13 cellular contexts compared by ENCODE assay signal in the genomic region with DNA sequence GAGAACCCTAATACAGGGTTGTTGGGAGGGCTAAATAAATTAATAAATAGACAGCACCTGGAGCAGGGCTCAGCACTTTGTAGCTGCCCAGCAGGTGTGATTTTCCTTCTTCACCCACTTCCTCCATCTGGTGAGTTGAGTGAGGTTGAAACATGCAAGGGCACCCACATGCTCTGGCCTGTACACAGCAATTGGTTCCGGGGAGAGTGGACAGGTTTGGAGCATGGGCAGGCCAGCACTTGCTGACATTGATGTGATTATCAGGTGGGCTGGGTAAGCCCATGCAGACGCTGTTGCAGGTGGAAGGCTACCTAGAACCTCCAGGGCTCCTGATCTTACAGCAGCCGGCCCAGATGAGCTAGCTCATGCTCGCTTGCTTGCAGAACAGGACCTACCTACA. TPM values are rescaled to one million over a fixed set of nuclear protein-coding genes. Genes with fewer than 3 reads are reported as not detected.
A peak's percentile ranks its signal among the peaks of the same experiment; 100 is the strongest.
DNase-seq lines count a peak whose midpoint lies in the region; ATAC-seq, FAIRE-seq and TF ChIP-seq lines count a peak whose summit lies in the region.
"Had no signal": no experiment of that assay in that cellular context is flagged by ENCODE, and none has a peak within 500 bp of the region (broad histone marks: within the 10 kb centered on the region; RNA-seq: fewer than 3 reads in every experiment).

No MANE protein-coding gene starts in this region.

- H3F3A ChIP-seq in PC-3 (ENCODE audit: low read length, unreplicated experiment), result no peaks in the 10 kb centered on the region

- no peaks in the 10 kb centered on the region for H3K9me1 ChIP-seq in K562 (ENCODE audit: control insufficient read depth, insufficient read depth, low read length)

- H3K9ac ChIP-seq in K562 (ENCODE audit: insufficient read depth in 1 of 2, low read depth in 2 of 2, low read length in 2 of 2) (no peak overlapping the region), PC-3 (ENCODE audit: low read length) (no peak overlapping the region)

- ATAC-seq in K562 (no peak), natural killer cell (no peak), PC-3 (no peak)

- H3K4me1 ChIP-seq in K562 (replicated peaks in 1 of 2; ENCODE audit: control insufficient read depth in 2 of 2, insufficient read depth in 2 of 2, low read length in 2 of 2) (peaks cover 7 to 12% of the 10 kb centered on the region in 2 experiments; a peak in 4 of 5 replicates), PC-3 (ENCODE audit: insufficient read depth, low read length) (peaks cover 18% of the 10 kb centered on the region)
- H3K4me1 ChIP-seq: colonic mucosa had no signal

- H3K27ac Mint-ChIP-seq in natural killer cell, result peak overlapping the region; percentile 39 to 84

- no peak for TF ChIP-seq POLR2A in K562 (conservative IDR thresholded peaks at IDR 0.05)

- no peak overlapping the region for H3K27ac ChIP-seq in K562 (ENCODE audit: extremely low read depth, low read depth, low read length)
- H3K27ac ChIP-seq in PC-3 (ENCODE audit: low read length), result no peak overlapping the region

- TF ChIP-seq RAD21 in K562 (CRISPR knock-in tag; conservative IDR thresholded peaks at IDR 0.05 in 1 of 2, IDR thresholded peaks at IDR 0.05 in 1 of 2), result no peak

- no peaks in the 10 kb centered on the region for H3K27me3 Mint-ChIP-seq in natural killer cell (ENCODE audit: low read depth in 2 of 2)

- no peaks in the 10 kb centered on the region for H3K36me3 Mint-ChIP-seq in natural killer cell

- no peaks in the 10 kb centered on the region for H3K9me3 Mint-ChIP-seq in natural killer cell

- in situ Hi-C loops in K562 (cut with MboI), result no loop called here

- H3K4me3 ChIP-seq in K562 (no peak overlapping the region), PC-3 (ENCODE audit: low read length) (no peak overlapping the region)

- 91% methylated on average over 4 of the region's 4 CpGs for WGBS in K562 (ENCODE audit: insufficient coverage, low coverage, missing lambda C conversion rate)

- H3K4me1 Mint-ChIP-seq in natural killer cell, result peaks cover 13 to 23% of the 10 kb centered on the region in 2 donors

- no peak overlapping the region for H3K4me2 ChIP-seq in K562 (ENCODE audit: insufficient read depth, low read length)
- H3K4me2 ChIP-seq in PC-3 (ENCODE audit: low read length), result no peak overlapping the region

- CTCF ChIA-PET in K562 (lab: Yijun Ruan, JAX; ENCODE audit: low intra/inter-chr PET ratio) (no interaction called here), PC-3 (lab: Charles Lee) (no interaction called here)

- no TSS peak for BruUV-seq in K562 (replicated peaks; lab: Mats Ljungman, UMichigan)
- no TSS peak for BruUV-seq in PC-3 (replicated peaks; lab: Mats Ljungman, UMichigan)

- intact Hi-C loops in K562 (cut with micrococcal nuclease), result loop anchor here (10.0 kb wide), 2 partner anchors 115 to 145 kb away; a partner anchor contains a TSS
- intact Hi-C loops in natural killer cell (cut with micrococcal nuclease), result no loop called here
- intact Hi-C loops in PC-3 (cut with micrococcal nuclease), result loop anchor here (5.0 kb wide), 2 partner anchors 53 to 148 kb away; a partner anchor contains a TSS

- peak overlapping the region; percentile 99; the same call in 1 of the 2 replicates for H2AFZ ChIP-seq in K562 (ENCODE audit: low read depth, low read length)
- H2AFZ ChIP-seq in PC-3 (ENCODE audit: low read length), result no peak overlapping the region

- H3K79me2 ChIP-seq in K562 (ENCODE audit: control insufficient read depth, insufficient read depth, low read length), result peaks cover 20% of the 10 kb centered on the region
- peaks cover 35% of the 10 kb centered on the region for H3K79me2 ChIP-seq in PC-3 (ENCODE audit: low read length)

- H3K9me3 ChIP-seq in K562 (replicated peaks; ENCODE audit: control insufficient read depth, insufficient read depth, low read depth, low read length) (no peaks in the 10 kb centered on the region), PC-3 (ENCODE audit: low read length) (no peaks in the 10 kb centered on the region)
- H3K9me3 ChIP-seq: colonic mucosa, spleen, upper lobe of left lung had no signal

- FAIRE-seq in K562 (lab: Jason Lieb, UNC), result no peak
- FAIRE-seq: A204.1 had no signal

- H3K36me3 ChIP-seq in K562 (ENCODE audit: control insufficient read depth, insufficient read depth, low read length) (no peaks in the 10 kb centered on the region), PC-3 (ENCODE audit: low read depth, low read length) (no peaks in the 10 kb centered on the region)
- H3K36me3 ChIP-seq: colonic mucosa, spleen, upper lobe of left lung had no signal

- no peaks in the 10 kb centered on the region for H3K27me3 ChIP-seq in K562 (ENCODE audit: control insufficient read depth in 2 of 2, insufficient read depth in 2 of 2, low read length in 2 of 2)
- H3K27me3 ChIP-seq in PC-3 (ENCODE audit: low read length), result no peaks in the 10 kb centered on the region
- H3K27me3 ChIP-seq: colonic mucosa, spleen, upper lobe of left lung had no signal

- no peak for TF ChIP-seq EP300 in K562 (IDR thresholded peaks at IDR 0.05; ENCODE audit: low read length)

- H3K4me3 Mint-ChIP-seq in natural killer cell, result peak overlapping the region; percentile 90

- DNase-seq in NCI-H2196 (lab: John Stamatoyannopoulos, UW; ENCODE audit: unreplicated experiment) (peak; percentile 17), NCI-H2196 treated with DMSO at 0.1 percent for 48 hours (lab: John Stamatoyannopoulos, UW; ENCODE audit: unreplicated experiment) (no peak), HPDE6-E6E7 (ENCODE audit: extremely low spot score) (peak; percentile 15), K562 (ENCODE audit: extremely low read depth in 1 of 4, low spot score in 3 of 4) (no peak), natural killer cell (no peak), cerebellar cortex (ENCODE audit: low spot score) (no peak), NCI-H2081 (lab: John Stamatoyannopoulos, UW) (no peak), PC-3 (no peak)
- DNase-seq: colonic mucosa, SHP77, spleen, upper lobe of left lung had no signal

- POLR2A ChIA-PET in K562 (lab: Yijun Ruan, JAX) (interaction anchor here (1.4 to 2.1 kb wide), 2 partner anchors 9 to 15 kb away, joined by 3 to 8 read pairs; no protein-coding TSS in a partner anchor), PC-3 (lab: Charles Lee; ENCODE audit: unreplicated experiment) (no interaction called here)

- H3K9me2 ChIP-seq in PC-3 (replicated peaks; ENCODE audit: low read length), result no peaks in the 10 kb centered on the region

- TF ChIP-seq CTCF in K562 (IDR thresholded peaks at IDR 0.05 in 2 of 3, conservative IDR thresholded peaks at IDR 0.05 in 1 of 3; ENCODE audit: insufficient read depth in 2 of 3, low read depth in 1 of 3, low read length in 3 of 3) (no peak), natural killer cell (IDR thresholded peaks at IDR 0.05) (no peak), PC-3 (conservative IDR thresholded peaks at IDR 0.05; ENCODE audit: low read depth, low read length) (no peak)

- no peaks in the 10 kb centered on the region for H4K20me1 ChIP-seq in K562 (replicated peaks; ENCODE audit: control insufficient read depth, insufficient read depth, low read length)
- H4K20me1 ChIP-seq in PC-3 (ENCODE audit: low read length), result no peaks in the 10 kb centered on the region

TF ChIP-seq in K562, 482 proteins besides CTCF, POLR2A, EP300 and RAD21:
- TF ChIP-seq POLR2B (IDR thresholded peaks at IDR 0.05; ENCODE audit: low read depth, partially characterized antibody), result no peak
- TF ChIP-seq ZKSCAN8 (CRISPR knock-in tag; IDR thresholded peaks at IDR 0.05), result no peak
- TF ChIP-seq, protein P1, sequence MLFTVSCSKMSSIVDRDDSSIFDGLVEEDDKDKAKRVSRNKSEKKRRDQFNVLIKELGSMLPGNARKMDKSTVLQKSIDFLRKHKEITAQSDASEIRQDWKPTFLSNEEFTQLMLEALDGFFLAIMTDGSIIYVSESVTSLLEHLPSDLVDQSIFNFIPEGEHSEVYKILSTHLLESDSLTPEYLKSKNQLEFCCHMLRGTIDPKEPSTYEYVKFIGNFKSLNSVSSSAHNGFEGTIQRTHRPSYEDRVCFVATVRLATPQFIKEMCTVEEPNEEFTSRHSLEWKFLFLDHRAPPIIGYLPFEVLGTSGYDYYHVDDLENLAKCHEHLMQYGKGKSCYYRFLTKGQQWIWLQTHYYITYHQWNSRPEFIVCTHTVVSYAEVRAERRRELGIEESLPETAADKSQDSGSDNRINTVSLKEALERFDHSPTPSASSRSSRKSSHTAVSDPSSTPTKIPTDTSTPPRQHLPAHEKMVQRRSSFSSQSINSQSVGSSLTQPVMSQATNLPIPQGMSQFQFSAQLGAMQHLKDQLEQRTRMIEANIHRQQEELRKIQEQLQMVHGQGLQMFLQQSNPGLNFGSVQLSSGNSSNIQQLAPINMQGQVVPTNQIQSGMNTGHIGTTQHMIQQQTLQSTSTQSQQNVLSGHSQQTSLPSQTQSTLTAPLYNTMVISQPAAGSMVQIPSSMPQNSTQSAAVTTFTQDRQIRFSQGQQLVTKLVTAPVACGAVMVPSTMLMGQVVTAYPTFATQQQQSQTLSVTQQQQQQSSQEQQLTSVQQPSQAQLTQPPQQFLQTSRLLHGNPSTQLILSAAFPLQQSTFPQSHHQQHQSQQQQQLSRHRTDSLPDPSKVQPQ (CRISPR knock-in tag; IDR thresholded peaks at IDR 0.05; ENCODE audit: borderline replicate concordance), result no peak
- TF ChIP-seq BRD9 (IDR thresholded peaks at IDR 0.05; ENCODE audit: low read depth, partially characterized antibody), result no peak
- TF ChIP-seq NONO (IDR thresholded peaks at IDR 0.05; ENCODE audit: low read depth in 2 of 2, low read length in 1 of 2), result no peak
- no peak for TF ChIP-seq CTBP1 (IDR thresholded peaks at IDR 0.05; ENCODE audit: borderline replicate concordance)
TF ChIP-seq in K562: peak in this region for 0.

RNA-seq across cellular contexts. Expression of a gene that starts 1.3 kb away (rescaled TPM):
- total RNA-seq in K562 (2011; cell fraction: chromatin; rRNA removed; ENCODE audit: low replicate concordance), result 24.0 and 65.8 TPM in 2 replicates
- total RNA-seq in K562 (2011; cell fraction: nucleolus; rRNA removed), result 12.0 and 13.7 TPM in 2 replicates
- 31.4 and 57.9 TPM in 2 replicates for total RNA-seq in K562 (2011; cell fraction: nucleoplasm; rRNA removed)
- 6.4 and 6.8 TPM in 2 replicates for total RNA-seq in K562 (2014; rRNA removed)
- 7.0 and 7.6 TPM in 2 replicates for total RNA-seq in K562 (2014; rRNA removed; fragmentation: Illumina TruSeq; extraction: Trizol)
- total RNA-seq in K562 (2015; rRNA removed; fragmentation: Illumina TruSeq; extraction: Trizol), result 6.7 and 6.8 TPM in 2 replicates
- 10.7 and 12.7 TPM in 2 replicates for total RNA-seq in K562 (2021)
- polyA plus RNA-seq in K562 (2011; rRNA removed), result 6.6 and 8.1 TPM in 2 replicates
- polyA plus RNA-seq in K562 (2011; cell fraction: cytosol; rRNA removed), result 5.5 and 6.9 TPM in 2 replicates
- 25.2 and 37.8 TPM in 2 replicates for polyA plus RNA-seq in K562 (2011; cell fraction: nucleus; rRNA removed)
- 6.7 and 11.7 TPM in 2 replicates for polyA plus RNA-seq in K562 (2012)
- 10.2 and 10.4 TPM in 2 replicates for polyA plus RNA-seq in K562 (2014; fragmentation: Illumina TruSeq; extraction: Trizol)
- 1 to 10 TPM; 2.2 to 2.3 TPM for polyA plus RNA-seq in K562 (2014; fragmentation: Nextera tagmentation; extraction: Ambion mirVana)
- polyA plus RNA-seq in K562 (2014; rRNA removed), result 5.1 and 7.9 TPM in 2 replicates
- polyA minus RNA-seq in K562 (2011; rRNA and poly(A)+ RNA removed), result 13.0 and 16.7 TPM in 2 replicates
- polyA minus RNA-seq in K562 (2011; cell fraction: cytosol; rRNA and poly(A)+ RNA removed), result 4.1 and 5.9 TPM in 2 replicates
- polyA minus RNA-seq in K562 (2011; cell fraction: nucleus; rRNA and poly(A)+ RNA removed), result 15.5 and 24.1 TPM in 2 replicates
- 10 to 100 TPM; 12.8 to 22.8 (median 19.6) TPM for total RNA-seq in natural killer cell
- 8.1 and 12.7 TPM in 2 replicates for total RNA-seq in PC-3 (2014; rRNA removed)

Comparison
In these comparisons a context has a peak if more than half of its experiments do, and no peak if none do; other contexts are left out.
1. DNase-seq: peak in NCI-H2196 (single experiment) and HPDE6-E6E7 (single experiment); none in NCI-H2196 treated with DMSO at 0.1 percent for 48 hours (single experiment), K562 (0 of 4), natural killer cell (single experiment), cerebellar cortex (single experiment), NCI-H2081 (0 of 2) and PC-3 (single experiment).